ENCODE assay signal across 22 cellular contexts in the genomic region with DNA sequence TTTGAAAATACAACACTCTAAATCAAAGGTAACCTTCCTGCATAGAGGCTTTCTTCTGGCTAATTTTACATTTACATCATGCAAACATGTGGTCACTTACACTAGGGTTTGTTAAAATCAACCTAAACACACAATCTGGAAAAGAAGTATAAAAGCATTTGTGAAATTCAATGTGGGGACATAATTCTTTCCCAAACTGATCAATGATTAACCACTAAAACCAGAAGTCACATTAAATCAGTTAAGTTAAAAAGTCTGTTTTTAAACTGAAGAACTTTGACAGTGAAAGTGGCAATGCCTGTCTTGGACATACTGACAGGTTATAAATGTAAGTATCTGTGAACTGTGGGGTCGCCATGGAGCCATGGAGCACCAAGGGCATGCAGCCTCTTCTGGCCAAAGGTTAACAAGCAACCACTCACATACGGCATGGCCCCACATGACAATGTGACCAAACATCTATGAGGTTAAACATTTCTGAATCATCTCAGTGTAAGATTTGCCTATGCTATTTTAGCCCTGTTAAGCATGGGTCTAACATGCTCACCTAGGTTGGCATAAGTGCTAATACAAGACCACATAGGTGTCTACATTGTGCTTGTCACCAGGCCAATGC.
DNase-seq lines count a peak whose midpoint lies in the region; ATAC-seq, FAIRE-seq and TF ChIP-seq lines count a peak whose summit lies in the region.
"Had no signal": no experiment of that assay in that cellular context is flagged by ENCODE, and none has a peak within 500 bp of the region (broad histone marks: within the 10 kb centered on the region; RNA-seq: fewer than 3 reads in every experiment).

No MANE protein-coding gene starts in this region.

- TF ChIP-seq RAD21 in HepG2 (CRISPR knock-in tag; IDR thresholded peaks at IDR 0.05) = no peak

- peak overlapping the region; percentile 38 for H2AFZ ChIP-seq in HepG2 (ENCODE audit: low read length)

- in situ Hi-C loops in HepG2 (cut with HindIII; ENCODE audit: extremely low pct_ligation_motif_present, low pct_unique_long_range_greater_than_20kb) = no loop called here

- intact Hi-C loops in HepG2 (cut with micrococcal nuclease; ENCODE audit: unreplicated experiment) = no loop called here

- no peak for TF ChIP-seq POLR2A in HepG2 (IDR thresholded peaks at IDR 0.05; ENCODE audit: insufficient read depth in 1 of 2, low read depth in 2 of 2, low read length in 2 of 2)

- H3K4me2 ChIP-seq in HepG2 (ENCODE audit: low read depth, low read length) = peak overlapping the region; percentile 28
- H3K4me2 ChIP-seq: smooth muscle cell had no signal

- no peak for DNase-seq in GM18507 (ENCODE audit: extremely low spot score, insufficient read length, low read depth)
- peak; percentile 9 for DNase-seq in SW480 (ENCODE audit: low spot score)
- peak; percentile 39 for DNase-seq in HepG2 (ENCODE audit: low spot score)
- DNase-seq in stimulated activated CD4-positive, alpha-beta T cell treated with anti-CD3 and anti-CD28 coated beads, Interleukin-12 subunit alpha, Interleukin-12 subunit beta, amount 100 ng/mL, for 4 hours = no peak
- no peak for DNase-seq in activated CD8-positive, alpha-beta memory T cell treated with anti-CD3 and anti-CD28 coated beads, Interleukin-2, amount 50 U/mL, for 48 hours
- DNase-seq: activated CD4-positive, CD25-positive, alpha-beta regulatory T cell; DMS79; effector CD4-positive, alpha-beta T cell; GDM1; mammary epithelial cell; NCI-H446 treated with DMSO at 0.1 percent for 48 hours; pancreas; stimulated activated CD4-positive, alpha-beta T cell treated with anti-CD3 and anti-CD28 coated beads, Interleukin-2, amount 100 ng/mL, for 24 hours had no signal

- H3K4me3 ChIP-seq in HepG2 (replicated peaks in 1 of 3; ENCODE audit: insufficient read depth in 1 of 3, low read depth in 2 of 3, low read length in 3 of 3) = no peak overlapping the region; a peak in 1 of 6 replicates
- H3K4me3 ChIP-seq: breast epithelium, K562, pancreas, smooth muscle cell, tibial nerve had no signal

- CTCF ChIA-PET in HepG2 (lab: Yijun Ruan, JAX; ENCODE audit: low intra/inter-chr PET ratio, low total read pairs) = no interaction called here

- no CpG with 5 or more reads among the region's 2 CpGs for WGBS in HepG2 (ENCODE audit: low lambda C conversion rate)

- H3K36me3 ChIP-seq in HepG2 (replicated peaks in 1 of 2; ENCODE audit: control insufficient read depth in 1 of 2, insufficient read depth in 2 of 2, low read length in 2 of 2) = no peaks in the 10 kb centered on the region
- H3K36me3 ChIP-seq: breast epithelium, pancreas, tibial nerve had no signal

- H3K9me3 ChIP-seq in HepG2 (ENCODE audit: low read length) = peaks cover 15% of the 10 kb centered on the region; the same call in 1 of the 2 replicates
- H3K9me3 ChIP-seq: pancreas had no signal

- FAIRE-seq in GM18507 (lab: Jason Lieb, UNC) (peak; percentile 45), HepG2 (lab: Jason Lieb, UNC) (peak; percentile 26)
- FAIRE-seq: colon, K562, pancreas had no signal

- no peak overlapping the region for H3K27ac ChIP-seq in HepG2 (ENCODE audit: extremely low read length, insufficient read depth, low read length)
- H3K27ac ChIP-seq: breast epithelium, pancreas, tibial nerve had no signal

- no peaks in the 10 kb centered on the region for H3K79me2 ChIP-seq in HepG2 (ENCODE audit: insufficient read depth, low read length)

- no peaks in the 10 kb centered on the region for H4K20me1 ChIP-seq in HepG2 (ENCODE audit: insufficient read depth, low read length)

- ATAC-seq in HG02759 (IDR thresholded peaks at IDR 0.05; ENCODE audit: unreplicated experiment) = peak; percentile 60
- peak; percentile 99 for ATAC-seq in HepG2
- no peak for ATAC-seq in HG03039 (IDR thresholded peaks at IDR 0.05; ENCODE audit: unreplicated experiment)
- no peak for ATAC-seq in GM19452 (IDR thresholded peaks at IDR 0.05; ENCODE audit: unreplicated experiment)
- ATAC-seq: HCT116, K562 had no signal

- TF ChIP-seq EP300 in HepG2 (IDR thresholded peaks at IDR 0.05; ENCODE audit: low read depth in 2 of 2, low read length in 2 of 2) (no peak), HepG2 (CRISPR knock-in tag; IDR thresholded peaks at IDR 0.05; ENCODE audit: borderline replicate concordance) (no peak)

- no peaks in the 10 kb centered on the region for H3K27me3 ChIP-seq in HepG2 (ENCODE audit: control insufficient read depth in 1 of 2, insufficient read depth in 2 of 2, low read length in 2 of 2)
- H3K27me3 ChIP-seq: breast epithelium, pancreas, tibial nerve had no signal

- peak; percentile 47 for TF ChIP-seq CTCF in HepG2 (CRISPR knock-in tag; IDR thresholded peaks at IDR 0.05)

- BruUV-seq in HepG2 (replicated peaks; lab: Mats Ljungman, UMichigan) = no TSS peak

- POLR2A ChIA-PET in HepG2 (lab: Yijun Ruan, JAX) = no interaction called here

- no peak overlapping the region for H3K9ac ChIP-seq in HepG2 (ENCODE audit: insufficient read depth, low read depth, low read length)

- H3K4me1 ChIP-seq in HepG2 (ENCODE audit: insufficient read depth, low read length) = peaks cover 13% of the 10 kb centered on the region
- H3K4me1 ChIP-seq: breast epithelium, tibial nerve had no signal

TF ChIP-seq in HepG2, 621 proteins besides CTCF, POLR2A, EP300 and RAD21 (continues in another document):
- TF ChIP-seq DPF2 (CRISPR knock-in tag; IDR thresholded peaks at IDR 0.05; ENCODE audit: borderline replicate concordance, low read depth) = no peak
- TF ChIP-seq, protein P1, sequence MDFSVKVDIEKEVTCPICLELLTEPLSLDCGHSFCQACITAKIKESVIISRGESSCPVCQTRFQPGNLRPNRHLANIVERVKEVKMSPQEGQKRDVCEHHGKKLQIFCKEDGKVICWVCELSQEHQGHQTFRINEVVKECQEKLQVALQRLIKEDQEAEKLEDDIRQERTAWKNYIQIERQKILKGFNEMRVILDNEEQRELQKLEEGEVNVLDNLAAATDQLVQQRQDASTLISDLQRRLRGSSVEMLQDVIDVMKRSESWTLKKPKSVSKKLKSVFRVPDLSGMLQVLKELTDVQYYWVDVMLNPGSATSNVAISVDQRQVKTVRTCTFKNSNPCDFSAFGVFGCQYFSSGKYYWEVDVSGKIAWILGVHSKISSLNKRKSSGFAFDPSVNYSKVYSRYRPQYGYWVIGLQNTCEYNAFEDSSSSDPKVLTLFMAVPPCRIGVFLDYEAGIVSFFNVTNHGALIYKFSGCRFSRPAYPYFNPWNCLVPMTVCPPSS (IDR thresholded peaks at IDR 0.05) = no peak
- no peak for TF ChIP-seq ZNF337 (CRISPR knock-in tag; IDR thresholded peaks at IDR 0.05; ENCODE audit: borderline replicate concordance, low read depth)
- TF ChIP-seq ZNF557 (CRISPR knock-in tag; IDR thresholded peaks at IDR 0.05) = no peak
- no peak for TF ChIP-seq NFE2L2 (IDR thresholded peaks at IDR 0.05; ENCODE audit: low read length)
- TF ChIP-seq ZNF326 (CRISPR knock-in tag; IDR thresholded peaks at IDR 0.05; ENCODE audit: borderline replicate concordance) = no peak
- TF ChIP-seq, protein P2, sequence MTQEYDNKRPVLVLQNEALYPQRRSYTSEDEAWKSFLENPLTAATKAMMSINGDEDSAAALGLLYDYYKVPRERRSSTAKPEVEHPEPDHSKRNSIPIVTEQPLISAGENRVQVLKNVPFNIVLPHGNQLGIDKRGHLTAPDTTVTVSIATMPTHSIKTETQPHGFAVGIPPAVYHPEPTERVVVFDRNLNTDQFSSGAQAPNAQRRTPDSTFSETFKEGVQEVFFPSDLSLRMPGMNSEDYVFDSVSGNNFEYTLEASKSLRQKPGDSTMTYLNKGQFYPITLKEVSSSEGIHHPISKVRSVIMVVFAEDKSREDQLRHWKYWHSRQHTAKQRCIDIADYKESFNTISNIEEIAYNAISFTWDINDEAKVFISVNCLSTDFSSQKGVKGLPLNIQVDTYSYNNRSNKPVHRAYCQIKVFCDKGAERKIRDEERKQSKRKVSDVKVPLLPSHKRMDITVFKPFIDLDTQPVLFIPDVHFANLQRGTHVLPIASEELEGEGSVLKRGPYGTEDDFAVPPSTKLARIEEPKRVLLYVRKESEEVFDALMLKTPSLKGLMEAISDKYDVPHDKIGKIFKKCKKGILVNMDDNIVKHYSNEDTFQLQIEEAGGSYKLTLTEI (CRISPR knock-in tag; conservative IDR thresholded peaks at IDR 0.05) = no peak
- no peak for TF ChIP-seq EZH2 (conservative IDR thresholded peaks at IDR 0.05; ENCODE audit: low read depth, low read length)
- TF ChIP-seq BRCA1 (CRISPR knock-in tag; IDR thresholded peaks at IDR 0.05) = no peak
- TF ChIP-seq MLLT10 (CRISPR knock-in tag; IDR thresholded peaks at IDR 0.05) = no peak
- TF ChIP-seq, protein P3, sequence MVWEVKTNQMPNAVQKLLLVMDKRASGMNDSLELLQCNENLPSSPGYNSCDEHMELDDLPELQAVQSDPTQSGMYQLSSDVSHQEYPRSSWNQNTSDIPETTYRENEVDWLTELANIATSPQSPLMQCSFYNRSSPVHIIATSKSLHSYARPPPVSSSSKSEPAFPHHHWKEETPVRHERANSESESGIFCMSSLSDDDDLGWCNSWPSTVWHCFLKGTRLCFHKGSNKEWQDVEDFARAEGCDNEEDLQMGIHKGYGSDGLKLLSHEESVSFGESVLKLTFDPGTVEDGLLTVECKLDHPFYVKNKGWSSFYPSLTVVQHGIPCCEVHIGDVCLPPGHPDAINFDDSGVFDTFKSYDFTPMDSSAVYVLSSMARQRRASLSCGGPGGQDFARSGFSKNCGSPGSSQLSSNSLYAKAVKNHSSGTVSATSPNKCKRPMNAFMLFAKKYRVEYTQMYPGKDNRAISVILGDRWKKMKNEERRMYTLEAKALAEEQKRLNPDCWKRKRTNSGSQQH (CRISPR knock-in tag; IDR thresholded peaks at IDR 0.05; ENCODE audit: low read depth) = no peak
- TF ChIP-seq ZKSCAN5 (CRISPR knock-in tag; IDR thresholded peaks at IDR 0.05) = no peak
- no peak for TF ChIP-seq ATF1 (CRISPR knock-in tag; IDR thresholded peaks at IDR 0.05)
- no peak for TF ChIP-seq TAF15 (IDR thresholded peaks at IDR 0.05; ENCODE audit: low read depth, low read length, poor library complexity, severe bottlenecking)
- no peak for TF ChIP-seq HOXD1 (CRISPR knock-in tag; IDR thresholded peaks at IDR 0.05)
- TF ChIP-seq CHD2 (IDR thresholded peaks at IDR 0.05; ENCODE audit: low read depth, low read length) = no peak

Comparison
In these comparisons a context has a peak if more than half of its experiments do, and no peak if none do; other contexts are left out.
1. DNase-seq: peak in SW480 (single experiment) and HepG2 (single experiment); none in GM18507 (single experiment), stimulated activated CD4-positive, alpha-beta T cell treated with anti-CD3 and anti-CD28 coated beads, Interleukin-12 subunit alpha, Interleukin-12 subunit beta, amount 100 ng/mL, for 4 hours (single experiment) and activated CD8-positive, alpha-beta memory T cell treated with anti-CD3 and anti-CD28 coated beads, Interleukin-2, amount 50 U/mL, for 48 hours (single experiment).
2. ATAC-seq: peak in HG02759 (single experiment) and HepG2 (single experiment); none in HG03039 (single experiment) and GM19452 (single experiment).